5 cellular contexts compared by ENCODE assay signal in genomic region chr2:113536573-113536972, GRCh38. TPM values are rescaled to one million over a fixed set of nuclear protein-coding genes. Genes with fewer than 3 reads are reported as not detected.
"Had no signal": no experiment of that assay in that cellular context is flagged by ENCODE, and none has a peak within 500 bp of the region (broad histone marks: within the 10 kb centered on the region; RNA-seq: fewer than 3 reads in every experiment).

No MANE protein-coding gene starts in this region.

RNA-seq across cellular contexts. Expression of gene FOXD4L1, which starts 38.1 kb away (rescaled TPM):
- total RNA-seq: GM23338, H1, H9, HT-29 had no signal
- polyA plus RNA-seq: GM23338, H1, IgD-negative memory B cell had no signal
